In the genomic region with DNA sequence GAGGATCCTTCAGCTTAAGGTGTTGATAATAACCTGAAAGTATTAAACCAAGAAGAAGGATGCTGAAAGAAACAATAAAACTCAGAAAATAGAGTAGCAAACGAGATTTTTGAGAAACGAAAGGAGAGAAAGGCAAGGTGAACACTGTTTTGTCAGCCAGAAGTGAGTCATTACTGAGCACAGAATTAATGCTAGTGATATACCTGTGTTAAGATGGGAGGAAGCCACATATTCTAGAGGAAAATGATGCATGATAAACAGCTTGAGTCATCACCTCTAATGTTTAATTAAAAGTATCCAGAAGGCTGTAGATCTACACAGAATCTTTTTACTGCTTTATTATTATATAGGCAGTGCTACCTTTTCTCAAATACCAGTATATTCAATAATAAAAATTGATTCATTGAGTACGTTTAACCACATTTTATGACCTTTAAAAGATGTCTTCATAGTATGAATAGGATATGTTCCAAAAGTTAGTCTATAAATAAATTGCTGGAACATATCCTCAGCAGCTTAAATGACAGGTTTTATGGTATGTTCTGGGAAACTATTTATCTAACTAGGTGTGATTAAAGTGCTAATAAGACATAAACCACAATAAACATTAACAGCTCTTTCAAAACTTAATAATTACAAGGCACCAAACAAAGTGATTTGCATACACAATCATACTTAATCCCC, we compare ENCODE assay signal across 17 cellular contexts. TPM values are rescaled to one million over a fixed set of nuclear protein-coding genes. Genes with fewer than 3 reads are reported as not detected.
A peak's percentile ranks its signal among the peaks of the same experiment; 100 is the strongest.
DNase-seq lines count a peak whose midpoint lies in the region; ATAC-seq and TF ChIP-seq lines count a peak whose summit lies in the region.
"Had no signal": no experiment of that assay in that cellular context is flagged by ENCODE, and none has a peak within 500 bp of the region (broad histone marks: within the 10 kb centered on the region; RNA-seq: fewer than 3 reads in every experiment).

No MANE protein-coding gene starts in this region.

- TF ChIP-seq EP300 in ovary (IDR thresholded peaks at IDR 0.05): no peak

- H3K9me3 Mint-ChIP-seq in activated naive CD4-positive, alpha-beta T cell treated with anti-CD3 and anti-CD28 coated beads, Interleukin-2, amount 50 U/mL, for 24 hours: no peaks in the 10 kb centered on the region
- H3K9me3 Mint-ChIP-seq in activated CD4-positive, alpha-beta memory T cell treated with anti-CD3 and anti-CD28 coated beads, Interleukin-2, amount 10 ng/mL, durations not matched to agents 7 days and 5 days: no peaks in the 10 kb centered on the region
- H3K9me3 Mint-ChIP-seq in stimulated activated memory B cell treated with anti-CD40 and anti-IgM and Interleukin-4, amounts not matched to agents 10 μg/mL and 1 μg/mL and 100 μg/mL, for 72 hours: no peaks in the 10 kb centered on the region
- H3K9me3 Mint-ChIP-seq: neural crest cell had no signal

- TF ChIP-seq POLR2A in heart left ventricle (IDR thresholded peaks at IDR 0.05) (no peak), ovary (IDR thresholded peaks at IDR 0.05) (no peak)

- no peak for DNase-seq in activated naive CD4-positive, alpha-beta T cell (lab: John Stamatoyannopoulos, UW)
- DNase-seq in activated CD4-positive, alpha-beta memory T cell treated with anti-CD3 and anti-CD28 coated beads, Interleukin-2, amount 10 ng/mL, durations not matched to agents 7 days and 5 days: no peak
- no peak for DNase-seq in heart left ventricle
- no peak for DNase-seq in ovary
- no peak for DNase-seq in OCI-LY7 (ENCODE audit: low spot score)
- DNase-seq in putamen (ENCODE audit: low spot score): no peak
- DNase-seq: activated CD4-positive, CD25-positive, alpha-beta regulatory T cell treated with anti-CD3 and anti-CD28 coated beads, Interleukin-2, amount 50 U/mL, for 72 hours; activated effector memory CD4-positive, alpha-beta T cell treated with Interleukin-2 at 50 U/mL for 16 hours; DMS153; foreskin melanocyte; left cardiac atrium; NCI-H1436; NCI-H748 treated with DMSO at 0.1 percent for 48 hours had no signal

- H3K9me3 ChIP-seq in heart left ventricle (no peaks in the 10 kb centered on the region), ovary (no peaks in the 10 kb centered on the region), OCI-LY7 (ENCODE audit: low read length) (no peaks in the 10 kb centered on the region)
- H3K9me3 ChIP-seq: HAP-1 had no signal

- H3K27ac ChIP-seq in heart left ventricle (peak overlapping the region; percentile 13 to 74 (median 60)), ovary (no peak overlapping the region), OCI-LY7 (ENCODE audit: low read depth, low read length, poor library complexity, severe bottlenecking) (no peak overlapping the region)

- CTCF ChIA-PET in activated CD4-positive, alpha-beta memory T cell treated with anti-CD3 and anti-CD28 coated beads, Interleukin-2, amount 10 ng/mL, durations not matched to agents 7 days and 5 days (lab: Charles Lee): interaction anchor here (0.7 to 5.7 kb wide), 5 partner anchors 10 to 214 kb away, joined by 3 to 86 read pairs (median 5); partner anchors contain the start of gene SH3GLB1
- CTCF ChIA-PET in OCI-LY7 (lab: Charles Lee; ENCODE audit: unreplicated experiment): no interaction called here

- H3K4me3 ChIP-seq in heart left ventricle (peak overlapping the region in 2 of 12 donors; percentile 4 to 7), ovary (no peak overlapping the region), OCI-LY7 (ENCODE audit: low read depth, low read length, poor library complexity, severe bottlenecking) (no peak overlapping the region)
- H3K4me3 ChIP-seq: HAP-1 had no signal

- H3K4me1 Mint-ChIP-seq in activated naive CD4-positive, alpha-beta T cell treated with anti-CD3 and anti-CD28 coated beads, Interleukin-2, amount 50 U/mL, for 24 hours: peaks cover 56% of the 10 kb centered on the region
- H3K4me1 Mint-ChIP-seq in activated CD4-positive, alpha-beta memory T cell treated with anti-CD3 and anti-CD28 coated beads, Interleukin-2, amount 10 ng/mL, durations not matched to agents 7 days and 5 days: peaks cover 30% of the 10 kb centered on the region
- H3K4me1 Mint-ChIP-seq in stimulated activated memory B cell treated with anti-CD40 and anti-IgM and Interleukin-4, amounts not matched to agents 10 μg/mL and 1 μg/mL and 100 μg/mL, for 72 hours: peaks cover 16% of the 10 kb centered on the region

- H3K4me1 ChIP-seq in heart left ventricle (peaks cover 12 to 88% (median 65%) of the 10 kb centered on the region in 12 donors), ovary (ENCODE audit: insufficient read depth) (peaks cover 8% of the 10 kb centered on the region), OCI-LY7 (ENCODE audit: insufficient read depth, low read length, poor library complexity, severe bottlenecking) (no peaks in the 10 kb centered on the region)

- intact Hi-C loops in heart left ventricle (cut with DNase I) (no loop called here), ovary (cut with DNase I) (no loop called here), OCI-LY7 (cut with micrococcal nuclease; ENCODE audit: unreplicated experiment) (no loop called here)

- H3K36me3 Mint-ChIP-seq in activated naive CD4-positive, alpha-beta T cell treated with anti-CD3 and anti-CD28 coated beads, Interleukin-2, amount 50 U/mL, for 24 hours: peaks cover 5% of the 10 kb centered on the region
- peaks cover 22% of the 10 kb centered on the region for H3K36me3 Mint-ChIP-seq in activated CD4-positive, alpha-beta memory T cell treated with anti-CD3 and anti-CD28 coated beads, Interleukin-2, amount 10 ng/mL, durations not matched to agents 7 days and 5 days (ENCODE audit: low read depth)
- no peaks in the 10 kb centered on the region for H3K36me3 Mint-ChIP-seq in stimulated activated memory B cell treated with anti-CD40 and anti-IgM and Interleukin-4, amounts not matched to agents 10 μg/mL and 1 μg/mL and 100 μg/mL, for 72 hours

- peak overlapping the region; percentile 36 for H3K27ac Mint-ChIP-seq in activated naive CD4-positive, alpha-beta T cell treated with anti-CD3 and anti-CD28 coated beads, Interleukin-2, amount 50 U/mL, for 24 hours
- H3K27ac Mint-ChIP-seq in activated CD4-positive, alpha-beta memory T cell treated with anti-CD3 and anti-CD28 coated beads, Interleukin-2, amount 10 ng/mL, durations not matched to agents 7 days and 5 days: peak overlapping the region; percentile 67
- peak overlapping the region; percentile 11 for H3K27ac Mint-ChIP-seq in stimulated activated memory B cell treated with anti-CD40 and anti-IgM and Interleukin-4, amounts not matched to agents 10 μg/mL and 1 μg/mL and 100 μg/mL, for 72 hours

- no TSS peak for BruUV-seq in OCI-LY7 (replicated peaks; lab: Mats Ljungman, UMichigan)

- TF ChIP-seq CTCF in heart left ventricle (IDR thresholded peaks at IDR 0.05) (no peak), ovary (IDR thresholded peaks at IDR 0.05) (no peak), OCI-LY7 (conservative IDR thresholded peaks at IDR 0.05; ENCODE audit: low read length) (no peak)

- H3K27me3 ChIP-seq in heart left ventricle (no peaks in the 10 kb centered on the region), ovary (no peaks in the 10 kb centered on the region)

- peaks cover 95% of the 10 kb centered on the region for H3K79me2 ChIP-seq in OCI-LY7 (ENCODE audit: insufficient read depth, low read depth, low read length)

- POLR2A ChIA-PET in activated CD4-positive, alpha-beta memory T cell treated with anti-CD3 and anti-CD28 coated beads, Interleukin-2, amount 10 ng/mL, durations not matched to agents 7 days and 5 days (lab: Charles Lee): interaction anchor here (1.5 to 9.0 kb wide), 2 partner anchors 10 to 319 kb away, joined by 3 to 135 read pairs; partner anchors contain the start of genes ODF2L and SH3GLB1
- POLR2A ChIA-PET in OCI-LY7 (lab: Charles Lee): interaction anchor here (0.6 to 5.7 kb wide), 10 partner anchors 9 to 1971 kb away, joined by 3 to 48 read pairs (median 3); partner anchors contain the start of gene SH3GLB1

- H3K4me3 Mint-ChIP-seq in activated naive CD4-positive, alpha-beta T cell treated with anti-CD3 and anti-CD28 coated beads, Interleukin-2, amount 50 U/mL, for 24 hours: no peak overlapping the region
- H3K4me3 Mint-ChIP-seq in activated CD4-positive, alpha-beta memory T cell treated with anti-CD3 and anti-CD28 coated beads, Interleukin-2, amount 10 ng/mL, durations not matched to agents 7 days and 5 days: no peak overlapping the region
- H3K4me3 Mint-ChIP-seq in stimulated activated memory B cell treated with anti-CD40 and anti-IgM and Interleukin-4, amounts not matched to agents 10 μg/mL and 1 μg/mL and 100 μg/mL, for 72 hours: no peak overlapping the region
- H3K4me3 Mint-ChIP-seq: neural crest cell had no signal

- no peak overlapping the region for H3K4me2 ChIP-seq in OCI-LY7 (ENCODE audit: low read length)

- peaks cover 9% of the 10 kb centered on the region; the same call in 1 of the 2 replicates for H4K20me1 ChIP-seq in OCI-LY7 (ENCODE audit: insufficient read depth, low read length)

- H3K36me3 ChIP-seq in heart left ventricle (peaks cover 0 to 44% (median 32%) of the 10 kb centered on the region in 9 donors), ovary (no peaks in the 10 kb centered on the region), OCI-LY7 (ENCODE audit: insufficient read depth, low read length) (peaks cover 52% of the 10 kb centered on the region)
- H3K36me3 ChIP-seq: HAP-1 had no signal

- no peak overlapping the region for H2AFZ ChIP-seq in OCI-LY7 (ENCODE audit: low read length)

- no peaks in the 10 kb centered on the region for H3K9me2 ChIP-seq in OCI-LY7 (ENCODE audit: insufficient read depth, low read length)

- WGBS in heart left ventricle, 4 donors: 30 to 37% (median 33%) methylated on average over 3 of the region's 3 CpGs
- WGBS in ovary, 3 donors: 70 to 80% (median 78%) methylated on average over 3 of the region's 3 CpGs

- peak in 2 of 4 donors; percentile 9 to 46 for ATAC-seq in heart left ventricle
- no peak for ATAC-seq in stimulated activated memory B cell treated with anti-CD40 and anti-IgM and Interleukin-4, amounts not matched to agents 10 μg/mL and 1 μg/mL and 100 μg/mL, for 72 hours

- no peaks in the 10 kb centered on the region for H3K27me3 Mint-ChIP-seq in activated naive CD4-positive, alpha-beta T cell treated with anti-CD3 and anti-CD28 coated beads, Interleukin-2, amount 50 U/mL, for 24 hours
- H3K27me3 Mint-ChIP-seq in activated CD4-positive, alpha-beta memory T cell treated with anti-CD3 and anti-CD28 coated beads, Interleukin-2, amount 10 ng/mL, durations not matched to agents 7 days and 5 days: no peaks in the 10 kb centered on the region
- no peaks in the 10 kb centered on the region for H3K27me3 Mint-ChIP-seq in stimulated activated memory B cell treated with anti-CD40 and anti-IgM and Interleukin-4, amounts not matched to agents 10 μg/mL and 1 μg/mL and 100 μg/mL, for 72 hours

RNA-seq across cellular contexts. Expression of gene SH3GLB1, which starts 10.3 kb away (rescaled TPM):
- 10 to 100 TPM; 79.6 to 82.8 TPM for total RNA-seq in activated CD4-positive, alpha-beta memory T cell treated with anti-CD3 and anti-CD28 coated beads, Interleukin-2, amount 10 ng/mL, durations not matched to agents 7 days and 5 days
- total RNA-seq in heart left ventricle (100 to 1,000 TPM in 7 of 9 donors, 10 to 100 TPM in 2; 53.6 to 203 (median 127) TPM), ovary (10 to 100 TPM; 23.7 to 58.5 (median 49.5) TPM), OCI-LY7 (2022) (37.5 and 39.7 TPM in 2 replicates)
- polyA plus RNA-seq in heart left ventricle (10 to 100 TPM; 26.3 to 77.6 TPM), ovary (10 to 100 TPM; 18.8 to 63.2 TPM)
- total RNA-seq in OCI-LY7 (2014; rRNA removed; shearing (Covaris generic)): 17.7 and 18.9 TPM in 2 replicates

Comparison
In these comparisons a context has a peak if more than half of its experiments do, and no peak if none do; other contexts are left out.
1. H3K27ac Mint-ChIP-seq: peak in every context shown above with its lines; median percentile 67 in activated CD4-positive, alpha-beta memory T cell treated with anti-CD3 and anti-CD28 coated beads, Interleukin-2, amount 10 ng/mL, durations not matched to agents 7 days and 5 days; 36 in activated naive CD4-positive, alpha-beta T cell treated with anti-CD3 and anti-CD28 coated beads, Interleukin-2, amount 50 U/mL, for 24 hours; 11 in stimulated activated memory B cell treated with anti-CD40 and anti-IgM and Interleukin-4, amounts not matched to agents 10 μg/mL and 1 μg/mL and 100 μg/mL, for 72 hours.
2. H3K27ac ChIP-seq: peak in heart left ventricle (12 of 12); none in ovary (0 of 2) and OCI-LY7 (single experiment).